ENCODE assay signal across 2 cellular contexts in genomic region chr6:83593395-83593785, GRCh38.
TF ChIP-seq lines count a peak whose summit lies in the region.

No MANE protein-coding gene starts in this region.

TF ChIP-seq in A549, 52 proteins besides CTCF, POLR2A, EP300 and RAD21 (continued from another document):
- TF ChIP-seq HOXA7 (CRISPR knock-in tag; IDR thresholded peaks at IDR 0.05) (no peak), HMGXB4 (CRISPR knock-in tag; IDR thresholded peaks at IDR 0.05; ENCODE audit: borderline replicate concordance) (no peak), RCOR1 (IDR thresholded peaks at IDR 0.05; ENCODE audit: low read depth, low read length) (no peak), BCL3 (IDR thresholded peaks at IDR 0.05) (no peak)

TF ChIP-seq in GM23338, 12 proteins besides CTCF, POLR2A, EP300 and RAD21:
- TF ChIP-seq ZNF462 (CRISPR knock-in tag; IDR thresholded peaks at IDR 0.05) (no peak), EZH2phosphoT487 (IDR thresholded peaks at IDR 0.05; ENCODE audit: unreplicated experiment) (no peak), REST (IDR thresholded peaks at IDR 0.05; ENCODE audit: unreplicated experiment) (no peak), POLR2AphosphoS5 (IDR thresholded peaks at IDR 0.05; ENCODE audit: low read depth) (no peak), EZH2 (IDR thresholded peaks at IDR 0.05; ENCODE audit: low read depth, unreplicated experiment) (no peak)
